Comparison of ENCODE assay signal across 14 cellular contexts in genomic region chr1:172325562-172325961, GRCh38.
DNase-seq lines count a peak whose midpoint lies in the region; ATAC-seq, FAIRE-seq and TF ChIP-seq lines count a peak whose summit lies in the region.
"Had no signal": no experiment of that assay in that cellular context is flagged by ENCODE, and none has a peak within 500 bp of the region (broad histone marks: within the 10 kb centered on the region; RNA-seq: fewer than 3 reads in every experiment).

No MANE protein-coding gene starts in this region.

- H3K4me1 ChIP-seq in gastrocnemius medialis = peaks cover 0 to 3% of the 10 kb centered on the region in 2 donors

- H3K9me3 ChIP-seq in gastrocnemius medialis = no peaks in the 10 kb centered on the region

- no peak overlapping the region for H3K27ac ChIP-seq in gastrocnemius medialis

- no peak overlapping the region for H3K27ac Mint-ChIP-seq in activated naive CD8-positive, alpha-beta T cell treated with anti-CD3 and anti-CD28 coated beads, Interleukin-2, amount 50 U/mL, for 24 hours
- H3K27ac Mint-ChIP-seq: activated CD4-positive, alpha-beta T cell treated with anti-CD3 and anti-CD28 coated beads, Interleukin-2, amount 10 ng/mL, durations not matched to agents 7 days and 5 days had no signal

- TF ChIP-seq POLR2A in gastrocnemius medialis (IDR thresholded peaks at IDR 0.05) = no peak

- TF ChIP-seq CTCF in bronchial epithelial cell (IDR thresholded peaks at IDR 0.05; ENCODE audit: insufficient read depth, low read length, severe bottlenecking) (no peak), gastrocnemius medialis (IDR thresholded peaks at IDR 0.05 in 4 of 5, conservative IDR thresholded peaks at IDR 0.05 in 1 of 5) (no peak)

- no peaks in the 10 kb centered on the region for H3K9me3 Mint-ChIP-seq in activated naive CD8-positive, alpha-beta T cell treated with anti-CD3 and anti-CD28 coated beads, Interleukin-2, amount 50 U/mL, for 24 hours

- no peak for FAIRE-seq in bronchial epithelial cell (lab: Jason Lieb, UNC)
- FAIRE-seq: islet of Langerhans had no signal

- no peaks in the 10 kb centered on the region for H3K27me3 ChIP-seq in bronchial epithelial cell (ENCODE audit: control insufficient read depth, insufficient read depth, low read length)
- no peaks in the 10 kb centered on the region for H3K27me3 ChIP-seq in gastrocnemius medialis

- no peaks in the 10 kb centered on the region for H3K36me3 ChIP-seq in bronchial epithelial cell (ENCODE audit: control insufficient read depth, insufficient read depth, low read length)
- H3K36me3 ChIP-seq in gastrocnemius medialis = no peaks in the 10 kb centered on the region

- no peak for ATAC-seq in activated naive CD8-positive, alpha-beta T cell treated with anti-CD3 and anti-CD28 coated beads, Interleukin-2, amount 50 U/mL, for 24 hours
- ATAC-seq in gastrocnemius medialis (no peak), HG02678 (IDR thresholded peaks at IDR 0.05; ENCODE audit: unreplicated experiment) (no peak)

- no peaks in the 10 kb centered on the region for H3K36me3 Mint-ChIP-seq in activated naive CD8-positive, alpha-beta T cell treated with anti-CD3 and anti-CD28 coated beads, Interleukin-2, amount 50 U/mL, for 24 hours (ENCODE audit: low read depth)

- H3K4me3 Mint-ChIP-seq in activated naive CD8-positive, alpha-beta T cell treated with anti-CD3 and anti-CD28 coated beads, Interleukin-2, amount 50 U/mL, for 24 hours = no peak overlapping the region
- H3K4me3 Mint-ChIP-seq: activated CD4-positive, alpha-beta T cell treated with anti-CD3 and anti-CD28 coated beads, Interleukin-2, amount 10 ng/mL, durations not matched to agents 7 days and 5 days had no signal

- H3K27me3 Mint-ChIP-seq in activated naive CD8-positive, alpha-beta T cell treated with anti-CD3 and anti-CD28 coated beads, Interleukin-2, amount 50 U/mL, for 24 hours = no peaks in the 10 kb centered on the region
- H3K27me3 Mint-ChIP-seq: activated CD4-positive, alpha-beta T cell treated with anti-CD3 and anti-CD28 coated beads, Interleukin-2, amount 10 ng/mL, durations not matched to agents 7 days and 5 days had no signal

- DNase-seq in DMS53 (lab: John Stamatoyannopoulos, UW) = peak; percentile 87
- DNase-seq in M059J (ENCODE audit: low read depth) = peak; percentile 86
- DNase-seq in bronchial epithelial cell (ENCODE audit: low read depth) = peak; percentile 88
- peak; percentile 53 for DNase-seq in iris pigment epithelial cell (ENCODE audit: low read depth)
- no peak for DNase-seq in activated T-cell treated with anti-CD3 and anti-CD28 coated beads for 4 hours
- no peak for DNase-seq in activated naive CD8-positive, alpha-beta T cell treated with anti-CD3 and anti-CD28 coated beads, Interleukin-2, amount 50 U/mL, for 24 hours
- DNase-seq in gastrocnemius medialis = no peak
- DNase-seq: activated CD4-positive, alpha-beta T cell treated with anti-CD3 and anti-CD28 coated beads, Interleukin-2, amount 10 ng/mL, durations not matched to agents 7 days and 5 days; AML-193; DND-41; NCI-H1092; NCI-H2227 treated with DMSO at 0.1 percent for 48 hours had no signal

- H3K4me3 ChIP-seq in bronchial epithelial cell (ENCODE audit: low read depth, low read length) = no peak overlapping the region
- H3K4me3 ChIP-seq in gastrocnemius medialis = no peak overlapping the region

- H3K4me1 Mint-ChIP-seq in activated naive CD8-positive, alpha-beta T cell treated with anti-CD3 and anti-CD28 coated beads, Interleukin-2, amount 50 U/mL, for 24 hours = peaks cover 1% of the 10 kb centered on the region
- H3K4me1 Mint-ChIP-seq: activated CD4-positive, alpha-beta T cell treated with anti-CD3 and anti-CD28 coated beads, Interleukin-2, amount 10 ng/mL, durations not matched to agents 7 days and 5 days had no signal

- in situ Hi-C loops in gastrocnemius medialis (cut with MboI; ENCODE audit: low sequenced_read_pairs in 4 of 4) = no loop called here

- intact Hi-C loops in gastrocnemius medialis (cut with DNase I; ENCODE audit: low total_unique reads) = no loop called here

Comparison
In these comparisons a context has a peak if more than half of its experiments do, and no peak if none do; other contexts are left out.
1. DNase-seq: peak in DMS53 (single experiment), M059J (single experiment), bronchial epithelial cell (single experiment) and iris pigment epithelial cell (single experiment); none in activated T-cell treated with anti-CD3 and anti-CD28 coated beads for 4 hours (single experiment), activated naive CD8-positive, alpha-beta T cell treated with anti-CD3 and anti-CD28 coated beads, Interleukin-2, amount 50 U/mL, for 24 hours (single experiment) and gastrocnemius medialis (0 of 2).